ENCODE assay signal across 16 cellular contexts in genomic region chr9:23663536-23663935, GRCh38.
"Had no signal": no experiment of that assay in that cellular context is flagged by ENCODE, and none has a peak within 500 bp of the region (broad histone marks: within the 10 kb centered on the region; RNA-seq: fewer than 3 reads in every experiment).

No MANE protein-coding gene starts in this region.

- H3K4me3 Mint-ChIP-seq: activated CD4-positive, alpha-beta memory T cell treated with anti-CD3 and anti-CD28 coated beads for 36 hours; activated T-cell treated with anti-CD3 and anti-CD28 coated beads, Interleukin-2, amount 50 U/mL, for 72 hours; immature natural killer cell; natural killer cell treated with Interleukin-12 subunit alpha and Interleukin-12 subunit beta and Interleukin-15 and Interleukin-18, amount 100 ng/mL, for 72 hours; T-helper 2 cell treated with Interferon-gamma antibody and Interleukin-4, amounts not matched to agents 5 μg/mL and 100 μg/mL, for 36 hours had no signal

- H3K9me3 ChIP-seq: right lobe of liver had no signal

- H3K27ac Mint-ChIP-seq: activated CD4-positive, alpha-beta memory T cell treated with anti-CD3 and anti-CD28 coated beads for 36 hours; activated T-cell treated with anti-CD3 and anti-CD28 coated beads, Interleukin-2, amount 50 U/mL, for 72 hours; immature natural killer cell; natural killer cell treated with Interleukin-12 subunit alpha and Interleukin-12 subunit beta and Interleukin-15 and Interleukin-18, amount 100 ng/mL, for 72 hours; progenitor cell of endocrine pancreas; T-helper 2 cell treated with Interferon-gamma antibody and Interleukin-4, amounts not matched to agents 5 μg/mL and 100 μg/mL, for 36 hours had no signal

- H3K36me3 ChIP-seq: right lobe of liver had no signal

- ATAC-seq: activated T-cell treated with anti-CD3 and anti-CD28 coated beads, Interleukin-2, amount 50 U/mL, for 72 hours; left cardiac atrium; natural killer cell treated with Interleukin-12 subunit alpha and Interleukin-12 subunit beta and Interleukin-15 and Interleukin-18, amount 100 ng/mL, for 72 hours; right lobe of liver; stimulated activated naive CD8-positive, alpha-beta T cell treated with anti-CD3 and anti-CD28 coated beads, Interleukin-15, Interleukin-2, amounts not matched to agents 100 U/mL and 50 U/mL, for 24 hours had no signal

- H3K27me3 Mint-ChIP-seq: activated CD4-positive, alpha-beta memory T cell treated with anti-CD3 and anti-CD28 coated beads for 36 hours; natural killer cell treated with Interleukin-12 subunit alpha and Interleukin-12 subunit beta and Interleukin-15 and Interleukin-18, amount 100 ng/mL, for 72 hours; progenitor cell of endocrine pancreas had no signal

- H3K4me3 ChIP-seq: lung, right lobe of liver had no signal

- H3K36me3 Mint-ChIP-seq: activated CD4-positive, alpha-beta memory T cell treated with anti-CD3 and anti-CD28 coated beads for 36 hours; immature natural killer cell had no signal

- H3K27ac ChIP-seq: right lobe of liver had no signal

- H3K4me1 Mint-ChIP-seq: immature natural killer cell had no signal

- H3K27me3 ChIP-seq: right lobe of liver had no signal

- DNase-seq: activated CD4-positive, alpha-beta memory T cell treated with anti-CD3 and anti-CD28 coated beads for 36 hours; activated T-cell treated with anti-CD3 and anti-CD28 coated beads, Interleukin-2, amount 50 U/mL, for 72 hours; cortex of kidney; effector memory CD4-positive, alpha-beta T cell; immature natural killer cell; left cardiac atrium; nucleus accumbens; right lobe of liver; stimulated activated CD4-positive, alpha-beta T cell treated with anti-CD3 and anti-CD28 coated beads, Interleukin-2, amount 100 ng/mL, for 48 hours; stimulated activated CD8-positive, alpha-beta memory T cell treated with anti-CD3 and anti-CD28 coated beads, Interleukin-4, amount 100 ng/mL, for 48 hours; stimulated activated naive CD8-positive, alpha-beta T cell treated with anti-CD3 and anti-CD28 coated beads, Interleukin-15, Interleukin-2, amounts not matched to agents 100 U/mL and 50 U/mL, for 24 hours; SW 1271 had no signal
